Comparison of ENCODE assay signal across 1 cellular context in the genomic region with DNA sequence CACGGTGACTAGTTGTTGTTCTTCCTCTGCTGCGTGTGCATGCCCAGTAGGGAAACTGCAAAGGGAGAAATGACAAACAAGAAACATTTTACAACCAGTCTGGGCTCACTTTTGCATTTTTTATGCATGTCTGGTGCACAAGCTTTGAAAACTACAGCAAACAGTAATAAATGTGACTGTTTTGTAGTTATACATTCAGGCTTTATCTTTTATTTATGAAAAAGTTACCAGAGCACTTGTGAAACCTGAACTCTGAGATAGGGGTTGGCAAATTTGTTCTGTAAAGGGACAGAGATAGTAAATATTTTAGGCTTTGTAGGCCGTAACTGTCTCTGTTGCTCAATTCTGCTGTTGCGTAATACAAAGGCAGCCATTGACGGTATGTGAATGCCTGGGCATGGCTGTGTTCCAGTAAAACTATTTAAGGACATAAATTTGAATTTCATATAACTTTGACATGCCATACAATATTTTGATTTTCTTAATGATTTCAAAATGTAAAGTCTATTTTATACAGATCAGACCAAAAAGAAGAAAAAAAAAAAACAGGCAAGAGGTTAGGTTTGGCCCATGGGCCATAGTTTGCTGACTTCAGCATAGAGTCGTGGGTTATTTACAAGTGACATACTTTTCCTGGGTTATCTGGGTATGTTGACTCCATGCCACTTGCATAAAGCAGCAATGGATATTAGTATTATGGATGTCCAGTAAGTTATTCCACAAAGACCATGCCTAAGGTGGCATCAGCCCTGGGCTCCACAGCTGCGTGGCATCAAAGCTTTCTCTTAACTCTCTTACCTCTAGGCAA.
TF ChIP-seq lines count a peak whose summit lies in the region.

No MANE protein-coding gene starts in this region.

TF ChIP-seq in HepG2, 621 proteins besides CTCF, POLR2A, EP300 and RAD21 (continued from another document and continues in another):
- TF ChIP-seq FOXO4 (CRISPR knock-in tag; conservative IDR thresholded peaks at IDR 0.05) (no peak), ZMAT5 (CRISPR knock-in tag; IDR thresholded peaks at IDR 0.05; ENCODE audit: borderline replicate concordance, low read depth) (no peak), GTF2F1 (IDR thresholded peaks at IDR 0.05; ENCODE audit: low read length) (0 out of 2 replicates have a peak, but pooled peaks have one; percentile 65), KDM1A (CRISPR knock-in tag; IDR thresholded peaks at IDR 0.05) (peak; percentile 74; the same call in 1 of the 2 replicates), ZC3H4 (CRISPR knock-in tag; IDR thresholded peaks at IDR 0.05; ENCODE audit: borderline replicate concordance) (0 out of 2 replicates have a peak, but pooled peaks have one; percentile 35), ZNF737 (CRISPR knock-in tag; IDR thresholded peaks at IDR 0.05; ENCODE audit: borderline replicate concordance) (no peak), TOE1 (CRISPR knock-in tag; IDR thresholded peaks at IDR 0.05) (0 out of 2 replicates have a peak, but pooled peaks have one; percentile 82), FOXO1 (CRISPR knock-in tag; IDR thresholded peaks at IDR 0.05) (peak; percentile 94), ZNF879 (CRISPR knock-in tag; IDR thresholded peaks at IDR 0.05) (no peak), CBX5 (CRISPR knock-in tag; IDR thresholded peaks at IDR 0.05; ENCODE audit: borderline replicate concordance) (peak; percentile 89), ZZZ3 (CRISPR knock-in tag; IDR thresholded peaks at IDR 0.05; ENCODE audit: borderline replicate concordance) (no peak), PHF8 (CRISPR knock-in tag; IDR thresholded peaks at IDR 0.05) (peak; percentile 57), ZNF557 (CRISPR knock-in tag; IDR thresholded peaks at IDR 0.05) (0 out of 2 replicates have a peak, but pooled peaks have one; percentile 79), ZKSCAN1 (IDR thresholded peaks at IDR 0.05; ENCODE audit: low read length) (no peak), FIP1L1 (IDR thresholded peaks at IDR 0.05; ENCODE audit: borderline replicate concordance, insufficient read depth, low read depth, low read length) (no peak), PTBP1 (IDR thresholded peaks at IDR 0.05; ENCODE audit: low read depth, low read length, poor library complexity, severe bottlenecking) (no peak), YEATS2 (CRISPR knock-in tag; IDR thresholded peaks at IDR 0.05; ENCODE audit: borderline replicate concordance) (peak; percentile 81; the same call in 1 of the 2 replicates), KLF15 (CRISPR knock-in tag; IDR thresholded peaks at IDR 0.05; ENCODE audit: borderline replicate concordance) (no peak), ZNF383 (CRISPR knock-in tag; IDR thresholded peaks at IDR 0.05; ENCODE audit: borderline replicate concordance) (no peak), PAWR (CRISPR knock-in tag; IDR thresholded peaks at IDR 0.05; ENCODE audit: borderline replicate concordance) (no peak), ZNF589 (CRISPR knock-in tag; conservative IDR thresholded peaks at IDR 0.05) (no peak; the same call in 1 of the 2 replicates), ZNF816 (CRISPR knock-in tag; IDR thresholded peaks at IDR 0.05; ENCODE audit: borderline replicate concordance) (peak; percentile 91; the same call in 1 of the 2 replicates), ZNF337 (CRISPR knock-in tag; IDR thresholded peaks at IDR 0.05; ENCODE audit: borderline replicate concordance, low read depth) (no peak), NCOA2 (CRISPR knock-in tag; IDR thresholded peaks at IDR 0.05) (peak; percentile 99), ZNF230 (CRISPR knock-in tag; IDR thresholded peaks at IDR 0.05) (no peak), REXO4 (CRISPR knock-in tag; IDR thresholded peaks at IDR 0.05; ENCODE audit: borderline replicate concordance) (no peak), PHF5A (CRISPR knock-in tag; IDR thresholded peaks at IDR 0.05; ENCODE audit: low read depth, unreplicated experiment) (peak; percentile 95), NR1H2 (CRISPR knock-in tag; IDR thresholded peaks at IDR 0.05; ENCODE audit: borderline replicate concordance, low read depth) (no peak), JUNB (CRISPR knock-in tag; IDR thresholded peaks at IDR 0.05; ENCODE audit: borderline replicate concordance) (peak; percentile 52; the same call in 1 of the 2 replicates), CCAR2 (optimal IDR thresholded peaks at IDR 0.05; ENCODE audit: low read depth, low read length) (no peak), ZNF121 (CRISPR knock-in tag; IDR thresholded peaks at IDR 0.05) (peak; percentile 18; the same call in 1 of the 2 replicates), SPEN (CRISPR knock-in tag; IDR thresholded peaks at IDR 0.05; ENCODE audit: low read depth) (no peak), ZNF446 (CRISPR knock-in tag; IDR thresholded peaks at IDR 0.05) (no peak), CEBPG (CRISPR knock-in tag; IDR thresholded peaks at IDR 0.05) (peak; percentile 100), ZNF674 (CRISPR knock-in tag; IDR thresholded peaks at IDR 0.05; ENCODE audit: low read depth) (no peak), HNRNPK (IDR thresholded peaks at IDR 0.05; ENCODE audit: low read depth, low read length, poor library complexity, severe bottlenecking) (no peak), ZBTB7B (CRISPR knock-in tag; IDR thresholded peaks at IDR 0.05) (0 out of 2 replicates have a peak, but pooled peaks have one; percentile 59), NR0B2 (CRISPR knock-in tag; IDR thresholded peaks at IDR 0.05) (no peak), ATRX (CRISPR knock-in tag; IDR thresholded peaks at IDR 0.05; ENCODE audit: borderline replicate concordance) (no peak), SKI (IDR thresholded peaks at IDR 0.05; ENCODE audit: partially characterized antibody) (peak; percentile 60), CHD2 (IDR thresholded peaks at IDR 0.05; ENCODE audit: low read depth, low read length) (no peak), ARNT (IDR thresholded peaks at IDR 0.05) (no peak), FOSL2 (CRISPR knock-in tag; IDR thresholded peaks at IDR 0.05) (peak; percentile 84), NCOA5 (CRISPR knock-in tag; IDR thresholded peaks at IDR 0.05) (no peak; the same call in 1 of the 2 replicates)
- TF ChIP-seq, protein P1, sequence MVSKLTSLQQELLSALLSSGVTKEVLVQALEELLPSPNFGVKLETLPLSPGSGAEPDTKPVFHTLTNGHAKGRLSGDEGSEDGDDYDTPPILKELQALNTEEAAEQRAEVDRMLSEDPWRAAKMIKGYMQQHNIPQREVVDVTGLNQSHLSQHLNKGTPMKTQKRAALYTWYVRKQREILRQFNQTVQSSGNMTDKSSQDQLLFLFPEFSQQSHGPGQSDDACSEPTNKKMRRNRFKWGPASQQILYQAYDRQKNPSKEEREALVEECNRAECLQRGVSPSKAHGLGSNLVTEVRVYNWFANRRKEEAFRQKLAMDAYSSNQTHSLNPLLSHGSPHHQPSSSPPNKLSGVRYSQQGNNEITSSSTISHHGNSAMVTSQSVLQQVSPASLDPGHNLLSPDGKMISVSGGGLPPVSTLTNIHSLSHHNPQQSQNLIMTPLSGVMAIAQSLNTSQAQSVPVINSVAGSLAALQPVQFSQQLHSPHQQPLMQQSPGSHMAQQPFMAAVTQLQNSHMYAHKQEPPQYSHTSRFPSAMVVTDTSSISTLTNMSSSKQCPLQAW (CRISPR knock-in tag; IDR thresholded peaks at IDR 0.05), result no peak; the same call in 1 of the 2 replicates
- TF ChIP-seq, protein P2, sequence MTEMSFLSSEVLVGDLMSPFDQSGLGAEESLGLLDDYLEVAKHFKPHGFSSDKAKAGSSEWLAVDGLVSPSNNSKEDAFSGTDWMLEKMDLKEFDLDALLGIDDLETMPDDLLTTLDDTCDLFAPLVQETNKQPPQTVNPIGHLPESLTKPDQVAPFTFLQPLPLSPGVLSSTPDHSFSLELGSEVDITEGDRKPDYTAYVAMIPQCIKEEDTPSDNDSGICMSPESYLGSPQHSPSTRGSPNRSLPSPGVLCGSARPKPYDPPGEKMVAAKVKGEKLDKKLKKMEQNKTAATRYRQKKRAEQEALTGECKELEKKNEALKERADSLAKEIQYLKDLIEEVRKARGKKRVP (CRISPR knock-in tag; IDR thresholded peaks at IDR 0.05), result peak in 1 of 2 experiments; percentile 89; a peak in 2 of 4 replicates
- TF ChIP-seq, protein P3, sequence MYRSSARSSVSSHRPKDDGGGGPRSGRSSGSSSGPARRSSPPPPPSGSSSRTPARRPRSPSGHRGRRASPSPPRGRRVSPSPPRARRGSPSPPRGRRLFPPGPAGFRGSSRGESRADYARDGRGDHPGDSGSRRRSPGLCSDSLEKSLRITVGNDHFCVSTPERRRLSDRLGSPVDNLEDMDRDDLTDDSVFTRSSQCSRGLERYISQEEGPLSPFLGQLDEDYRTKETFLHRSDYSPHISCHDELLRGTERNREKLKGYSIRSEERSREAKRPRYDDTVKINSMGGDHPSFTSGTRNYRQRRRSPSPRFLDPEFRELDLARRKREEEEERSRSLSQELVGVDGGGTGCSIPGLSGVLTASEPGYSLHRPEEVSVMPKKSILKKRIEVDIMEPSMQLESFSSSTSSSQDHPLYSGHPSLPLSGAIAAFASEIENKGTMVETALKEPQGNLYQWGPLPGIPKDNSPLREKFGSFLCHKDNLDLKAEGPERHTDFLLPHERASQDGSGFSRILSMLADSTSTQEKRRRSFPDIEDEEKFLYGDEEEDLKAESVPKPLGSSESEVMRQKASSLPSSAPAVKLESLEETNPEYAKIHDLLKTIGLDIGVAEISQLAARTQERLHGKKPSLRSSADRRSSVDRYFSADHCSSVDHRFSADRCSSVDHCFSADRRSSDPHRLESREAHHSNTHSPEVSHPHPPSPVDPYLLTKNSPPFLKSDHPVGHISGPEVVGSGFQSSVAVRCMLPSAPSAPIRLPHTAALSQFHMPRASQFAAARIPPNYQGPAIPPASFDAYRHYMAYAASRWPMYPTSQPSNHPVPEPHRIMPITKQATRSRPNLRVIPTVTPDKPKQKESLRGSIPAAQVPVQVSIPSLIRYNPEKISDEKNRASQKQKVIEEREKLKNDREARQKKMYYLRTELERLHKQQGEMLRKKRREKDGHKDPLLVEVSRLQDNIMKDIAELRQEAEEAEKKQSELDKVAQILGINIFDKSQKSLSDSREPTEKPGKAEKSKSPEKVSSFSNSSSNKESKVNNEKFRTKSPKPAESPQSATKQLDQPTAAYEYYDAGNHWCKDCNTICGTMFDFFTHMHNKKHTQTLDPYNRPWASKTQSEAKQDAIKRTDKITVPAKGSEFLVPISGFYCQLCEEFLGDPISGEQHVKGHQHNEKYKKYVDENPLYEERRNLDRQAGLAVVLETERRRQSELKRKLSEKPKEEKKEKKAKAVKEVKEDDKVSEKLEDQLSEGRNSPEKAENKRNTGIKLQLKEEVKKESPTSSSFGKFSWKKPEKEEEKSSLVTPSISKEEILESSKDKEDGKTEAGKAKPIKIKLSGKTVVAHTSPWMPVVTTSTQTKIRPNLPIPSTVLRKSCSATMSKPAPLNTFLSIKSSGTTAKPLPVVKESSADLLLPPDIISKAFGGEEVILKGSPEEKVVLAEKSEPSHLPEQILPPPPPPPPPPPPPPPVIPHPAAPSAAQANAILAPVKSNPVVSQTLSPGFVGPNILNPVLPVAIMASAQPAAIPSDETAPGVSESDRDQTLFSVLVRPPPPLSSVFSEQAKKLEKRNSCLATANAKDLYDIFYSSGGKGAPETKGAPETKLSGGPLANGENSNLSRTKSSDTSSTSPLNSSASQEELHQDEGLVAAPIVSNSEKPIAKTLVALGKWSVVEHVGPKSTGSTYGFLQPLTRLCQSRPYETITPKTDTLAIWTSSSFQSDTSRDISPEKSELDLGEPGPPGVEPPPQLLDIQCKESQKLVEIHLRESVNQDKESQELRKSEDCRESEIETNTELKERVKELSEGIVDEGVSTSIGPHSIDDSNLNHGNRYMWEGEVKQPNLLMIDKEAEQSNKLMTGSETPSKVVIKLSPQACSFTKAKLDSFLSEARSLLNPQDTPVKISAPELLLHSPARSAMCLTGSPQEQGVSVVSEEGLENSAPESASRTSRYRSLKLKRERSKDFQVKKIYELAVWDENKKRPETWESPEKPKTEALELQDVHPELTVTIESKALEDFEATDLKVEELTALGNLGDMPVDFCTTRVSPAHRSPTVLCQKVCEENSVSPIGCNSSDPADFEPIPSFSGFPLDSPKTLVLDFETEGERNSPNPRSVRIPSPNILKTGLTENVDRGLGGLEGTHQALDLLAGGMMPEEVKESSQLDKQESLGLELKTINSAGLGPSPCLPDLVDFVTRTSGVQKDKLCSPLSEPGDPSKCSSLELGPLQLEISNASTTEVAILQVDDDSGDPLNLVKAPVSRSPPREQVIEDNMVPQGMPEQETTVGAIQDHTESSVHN (CRISPR knock-in tag; IDR thresholded peaks at IDR 0.05), result no peak
- TF ChIP-seq, protein P4, sequence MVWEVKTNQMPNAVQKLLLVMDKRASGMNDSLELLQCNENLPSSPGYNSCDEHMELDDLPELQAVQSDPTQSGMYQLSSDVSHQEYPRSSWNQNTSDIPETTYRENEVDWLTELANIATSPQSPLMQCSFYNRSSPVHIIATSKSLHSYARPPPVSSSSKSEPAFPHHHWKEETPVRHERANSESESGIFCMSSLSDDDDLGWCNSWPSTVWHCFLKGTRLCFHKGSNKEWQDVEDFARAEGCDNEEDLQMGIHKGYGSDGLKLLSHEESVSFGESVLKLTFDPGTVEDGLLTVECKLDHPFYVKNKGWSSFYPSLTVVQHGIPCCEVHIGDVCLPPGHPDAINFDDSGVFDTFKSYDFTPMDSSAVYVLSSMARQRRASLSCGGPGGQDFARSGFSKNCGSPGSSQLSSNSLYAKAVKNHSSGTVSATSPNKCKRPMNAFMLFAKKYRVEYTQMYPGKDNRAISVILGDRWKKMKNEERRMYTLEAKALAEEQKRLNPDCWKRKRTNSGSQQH (CRISPR knock-in tag; IDR thresholded peaks at IDR 0.05; ENCODE audit: low read depth), result peak; percentile 28; the same call in 1 of the 2 replicates
- TF ChIP-seq, protein P5, sequence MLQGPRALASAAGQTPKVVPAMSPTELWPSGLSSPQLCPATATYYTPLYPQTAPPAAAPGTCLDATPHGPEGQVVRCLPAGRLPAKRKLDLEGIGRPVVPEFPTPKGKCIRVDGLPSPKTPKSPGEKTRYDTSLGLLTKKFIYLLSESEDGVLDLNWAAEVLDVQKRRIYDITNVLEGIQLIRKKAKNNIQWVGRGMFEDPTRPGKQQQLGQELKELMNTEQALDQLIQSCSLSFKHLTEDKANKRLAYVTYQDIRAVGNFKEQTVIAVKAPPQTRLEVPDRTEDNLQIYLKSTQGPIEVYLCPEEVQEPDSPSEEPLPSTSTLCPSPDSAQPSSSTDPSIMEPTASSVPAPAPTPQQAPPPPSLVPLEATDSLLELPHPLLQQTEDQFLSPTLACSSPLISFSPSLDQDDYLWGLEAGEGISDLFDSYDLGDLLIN (CRISPR knock-in tag; IDR thresholded peaks at IDR 0.05; ENCODE audit: borderline replicate concordance), result no peak
